14 cellular contexts compared by ENCODE assay signal in the genomic region with DNA sequence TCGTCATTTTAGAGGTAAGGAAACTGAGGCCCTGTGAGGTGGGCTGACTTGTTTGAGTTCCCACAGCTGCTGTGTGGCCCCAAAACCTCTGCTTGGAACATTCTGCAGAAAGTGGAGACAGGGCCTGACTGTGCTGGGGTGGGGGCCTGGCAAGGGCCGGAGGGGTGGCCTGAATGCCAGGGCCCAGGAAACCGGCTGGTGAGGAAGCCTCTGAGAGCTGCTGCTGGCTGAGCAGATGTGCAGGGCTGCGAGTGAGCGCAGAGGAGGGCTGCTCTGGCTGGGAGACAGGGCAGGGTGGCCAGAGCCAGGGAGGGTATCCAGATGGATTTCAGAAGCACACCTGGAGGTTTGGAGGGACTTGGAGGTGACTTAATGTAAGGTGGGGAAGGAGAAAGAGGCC. TPM values are rescaled to one million over a fixed set of nuclear protein-coding genes. Genes with fewer than 3 reads are reported as not detected.
DNase-seq lines count a peak whose midpoint lies in the region; ATAC-seq and TF ChIP-seq lines count a peak whose summit lies in the region.
"Had no signal": no experiment of that assay in that cellular context is flagged by ENCODE, and none has a peak within 500 bp of the region (broad histone marks: within the 10 kb centered on the region; RNA-seq: fewer than 3 reads in every experiment).

No MANE protein-coding gene starts in this region.

- no peaks in the 10 kb centered on the region for H3K9me3 ChIP-seq in osteoblast (ENCODE audit: low read depth, low read length)
- no peaks in the 10 kb centered on the region for H3K9me3 ChIP-seq in SJCRH30 (replicated peaks)
- H3K9me3 ChIP-seq: A549, BE2C had no signal

- no peaks in the 10 kb centered on the region for H3K36me3 Mint-ChIP-seq in activated naive CD8-positive, alpha-beta T cell treated with anti-CD3 and anti-CD28 coated beads, Interleukin-2, amount 10 ng/mL, durations not matched to agents 7 days and 5 days
- no peaks in the 10 kb centered on the region for H3K36me3 Mint-ChIP-seq in activated naive CD8-positive, alpha-beta T cell treated with anti-CD3 and anti-CD28 coated beads for 36 hours
- H3K36me3 Mint-ChIP-seq in brain, result no peaks in the 10 kb centered on the region
- H3K36me3 Mint-ChIP-seq: CD4-positive, alpha-beta memory T cell had no signal

- POLR2A ChIA-PET in activated naive CD8-positive, alpha-beta T cell treated with anti-CD3 and anti-CD28 coated beads, Interleukin-2, amount 10 ng/mL, durations not matched to agents 7 days and 5 days (lab: Charles Lee), result no interaction called here

- TF ChIP-seq CTCF in brain (conservative IDR thresholded peaks at IDR 0.05) (no peak), osteoblast (IDR thresholded peaks at IDR 0.05; ENCODE audit: extremely low read depth, low read depth, low read length) (no peak)

- H3K27me3 Mint-ChIP-seq in activated naive CD8-positive, alpha-beta T cell treated with anti-CD3 and anti-CD28 coated beads, Interleukin-2, amount 10 ng/mL, durations not matched to agents 7 days and 5 days, result peaks cover 3% of the 10 kb centered on the region
- H3K27me3 Mint-ChIP-seq in activated naive CD8-positive, alpha-beta T cell treated with anti-CD3 and anti-CD28 coated beads for 36 hours, result peaks cover 3% of the 10 kb centered on the region
- peaks cover 8% of the 10 kb centered on the region for H3K27me3 Mint-ChIP-seq in brain

- H3K27me3 ChIP-seq in osteoblast (ENCODE audit: insufficient read depth, low read length) (peaks cover 4% of the 10 kb centered on the region), SJCRH30 (peaks cover 34% of the 10 kb centered on the region)
- H3K27me3 ChIP-seq: BE2C had no signal

- H3K4me3 ChIP-seq in osteoblast (ENCODE audit: insufficient read depth, low read length), result no peak overlapping the region
- H3K4me3 ChIP-seq in SJCRH30, result no peak overlapping the region
- H3K4me3 ChIP-seq: A549, GM23248 had no signal

- H3K36me3 ChIP-seq in osteoblast (ENCODE audit: insufficient read depth, low read length) (no peaks in the 10 kb centered on the region), SJCRH30 (no peaks in the 10 kb centered on the region)
- H3K36me3 ChIP-seq: BE2C had no signal

- no peak overlapping the region for H3K4me3 Mint-ChIP-seq in activated naive CD8-positive, alpha-beta T cell treated with anti-CD3 and anti-CD28 coated beads, Interleukin-2, amount 10 ng/mL, durations not matched to agents 7 days and 5 days
- no peak overlapping the region for H3K4me3 Mint-ChIP-seq in activated naive CD8-positive, alpha-beta T cell treated with anti-CD3 and anti-CD28 coated beads for 36 hours
- H3K4me3 Mint-ChIP-seq in brain, result no peak overlapping the region
- H3K4me3 Mint-ChIP-seq: CD4-positive, alpha-beta memory T cell had no signal

- no peak for DNase-seq in activated naive CD8-positive, alpha-beta T cell treated with anti-CD3 and anti-CD28 coated beads, Interleukin-2, amount 10 ng/mL, durations not matched to agents 7 days and 5 days
- no peak for DNase-seq in activated naive CD8-positive, alpha-beta T cell treated with anti-CD3 and anti-CD28 coated beads for 36 hours
- DNase-seq in osteoblast (ENCODE audit: insufficient read length, low spot score, missing footprints), result peak; percentile 38
- DNase-seq in SJCRH30, result no peak
- DNase-seq in NCI-H2227 (lab: John Stamatoyannopoulos, UW; ENCODE audit: unreplicated experiment), result no peak
- DNase-seq: BE2C; CD4-positive, alpha-beta memory T cell; DMS153; DMS79 treated with DMSO at 0.1 percent for 48 hours; EL; GM23248 had no signal

- no peaks in the 10 kb centered on the region for H3K79me2 ChIP-seq in osteoblast (ENCODE audit: insufficient read depth, low read length)

- no peaks in the 10 kb centered on the region for H3K9me3 Mint-ChIP-seq in activated naive CD8-positive, alpha-beta T cell treated with anti-CD3 and anti-CD28 coated beads, Interleukin-2, amount 10 ng/mL, durations not matched to agents 7 days and 5 days
- no peaks in the 10 kb centered on the region for H3K9me3 Mint-ChIP-seq in activated naive CD8-positive, alpha-beta T cell treated with anti-CD3 and anti-CD28 coated beads for 36 hours
- H3K9me3 Mint-ChIP-seq in brain, result peaks cover 0 to 2% (median 0%) of the 10 kb centered on the region in 5 experiments
- H3K9me3 Mint-ChIP-seq: CD4-positive, alpha-beta memory T cell had no signal

- H2AFZ ChIP-seq in osteoblast (ENCODE audit: low read length), result no peak overlapping the region
- H2AFZ ChIP-seq: GM23248 had no signal

- no peaks in the 10 kb centered on the region for H4K20me1 ChIP-seq in osteoblast (ENCODE audit: insufficient read depth, low read length)

- H3K27ac Mint-ChIP-seq in activated naive CD8-positive, alpha-beta T cell treated with anti-CD3 and anti-CD28 coated beads, Interleukin-2, amount 10 ng/mL, durations not matched to agents 7 days and 5 days, result peak overlapping the region; percentile 37
- H3K27ac Mint-ChIP-seq in activated naive CD8-positive, alpha-beta T cell treated with anti-CD3 and anti-CD28 coated beads for 36 hours, result no peak overlapping the region
- peak overlapping the region in 4 of 5 experiments; percentile 29 to 92 (median 50) for H3K27ac Mint-ChIP-seq in brain

- peaks cover 8% of the 10 kb centered on the region for H3K4me1 ChIP-seq in osteoblast (ENCODE audit: insufficient read depth, low read length)
- H3K4me1 ChIP-seq in SJCRH30, result peaks cover 6% of the 10 kb centered on the region; the same call in 1 of the 2 replicates
- H3K4me1 ChIP-seq: BE2C had no signal

- ATAC-seq in activated naive CD8-positive, alpha-beta T cell treated with anti-CD3 and anti-CD28 coated beads, Interleukin-2, amount 10 ng/mL, durations not matched to agents 7 days and 5 days (ENCODE audit: low read depth), result no peak
- ATAC-seq: A549 had no signal

- peaks cover 30% of the 10 kb centered on the region for H3K4me1 Mint-ChIP-seq in activated naive CD8-positive, alpha-beta T cell treated with anti-CD3 and anti-CD28 coated beads, Interleukin-2, amount 10 ng/mL, durations not matched to agents 7 days and 5 days
- peaks cover 26% of the 10 kb centered on the region for H3K4me1 Mint-ChIP-seq in activated naive CD8-positive, alpha-beta T cell treated with anti-CD3 and anti-CD28 coated beads for 36 hours
- H3K4me1 Mint-ChIP-seq in brain, result peaks cover 59% of the 10 kb centered on the region

- H3K27ac ChIP-seq in osteoblast (ENCODE audit: low read depth, low read length), result no peak overlapping the region
- no peak overlapping the region for H3K27ac ChIP-seq in SJCRH30
- H3K27ac ChIP-seq: A549, C4-2B, GM23248 had no signal

- no peak overlapping the region for H3K4me2 ChIP-seq in osteoblast (ENCODE audit: insufficient read depth, low read length)
- H3K4me2 ChIP-seq: A549 had no signal

RNA-seq across cellular contexts. Expression of a gene that starts 29.9 kb away (rescaled TPM):
- not detected for total RNA-seq in activated naive CD8-positive, alpha-beta T cell treated with anti-CD3 and anti-CD28 coated beads, Interleukin-2, amount 10 ng/mL, durations not matched to agents 7 days and 5 days
- total RNA-seq in activated naive CD8-positive, alpha-beta T cell treated with anti-CD3 and anti-CD28 coated beads for 36 hours, result not detected
- polyA plus RNA-seq in brain (ENCODE audit: insufficient read depth, low read depth, low replicate concordance), result 13.9 TPM
- total RNA-seq in osteoblast, result under 0.01 and 0.29 TPM in 2 replicates
- not detected in 2 replicates for total RNA-seq in SJCRH30 (2014; rRNA removed; shearing (Covaris generic))
- total RNA-seq: CD4-positive, alpha-beta memory T cell had no signal
- polyA plus RNA-seq: CD4-positive, alpha-beta memory T cell had no signal
